ENCODE assay signal across 8 cellular contexts in the genomic region with DNA sequence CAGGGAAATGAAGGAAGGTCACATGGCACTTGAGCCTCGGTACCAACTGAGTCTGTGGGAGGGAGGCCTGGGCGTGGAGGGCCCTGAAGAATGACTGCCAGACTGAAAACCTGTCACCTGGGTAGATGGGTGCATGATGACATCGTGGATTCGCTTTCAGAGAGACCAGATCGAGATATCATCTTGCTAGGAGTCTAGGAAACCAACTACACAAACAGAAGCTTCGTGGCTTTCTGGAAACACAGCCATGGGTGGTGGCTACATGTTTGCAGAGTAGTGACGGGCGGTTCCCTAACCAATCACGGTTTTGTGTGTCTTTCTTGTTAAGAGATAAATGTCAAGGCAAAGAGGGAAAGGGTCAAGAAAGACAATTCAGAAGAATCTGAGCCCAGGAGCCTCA.
DNase-seq lines count a peak whose midpoint lies in the region; ATAC-seq, FAIRE-seq and TF ChIP-seq lines count a peak whose summit lies in the region.

No MANE protein-coding gene starts in this region.

- ATAC-seq in HG02642 (IDR thresholded peaks at IDR 0.05; ENCODE audit: poor library complexity, unreplicated experiment) (peak; percentile 55), HepG2 (no peak)

- WGBS in HepG2 (ENCODE audit: low lambda C conversion rate), result 93% methylated on average over 9 of the region's 9 CpGs

- TF ChIP-seq EP300 in HepG2 (IDR thresholded peaks at IDR 0.05; ENCODE audit: low read depth in 2 of 2, low read length in 2 of 2) (no peak), HepG2 (CRISPR knock-in tag; IDR thresholded peaks at IDR 0.05; ENCODE audit: borderline replicate concordance) (no peak)

- DNase-seq in GM10266 (ENCODE audit: extremely low spot score) (peak; percentile 43), T-helper 22 cell (ENCODE audit: low read depth) (peak; percentile 59), HepG2 (ENCODE audit: low spot score) (no peak), mesenteric fat pad (ENCODE audit: low spot score) (no peak), T1000 (lab: John Stamatoyannopoulos, UW) (no peak), NCI-H69 (lab: John Stamatoyannopoulos, UW) (no peak), NCI-H2171 (lab: John Stamatoyannopoulos, UW) (no peak)

- no peak overlapping the region for H2AFZ ChIP-seq in HepG2 (ENCODE audit: low read length)

- H3K79me2 ChIP-seq in HepG2 (ENCODE audit: insufficient read depth, low read length), result no peaks in the 10 kb centered on the region

- H3K27me3 ChIP-seq in HepG2 (ENCODE audit: control insufficient read depth in 1 of 2, insufficient read depth in 2 of 2, low read length in 2 of 2), result no peaks in the 10 kb centered on the region

- H4K20me1 ChIP-seq in HepG2 (ENCODE audit: insufficient read depth, low read length), result 0 out of 2 replicates have a peak, but pooled peaks cover 1% of the 10 kb centered on the region

- intact Hi-C loops in HepG2 (cut with micrococcal nuclease; ENCODE audit: unreplicated experiment), result no loop called here

- no TSS peak for BruUV-seq in HepG2 (replicated peaks; lab: Mats Ljungman, UMichigan)

- peaks cover 33% of the 10 kb centered on the region for H3K4me1 ChIP-seq in HepG2 (ENCODE audit: insufficient read depth, low read length)

- no peak for TF ChIP-seq POLR2A in HepG2 (IDR thresholded peaks at IDR 0.05; ENCODE audit: insufficient read depth in 1 of 2, low read depth in 2 of 2, low read length in 2 of 2)

- POLR2A ChIA-PET in HepG2 (lab: Yijun Ruan, JAX), result no interaction called here

- H3K36me3 ChIP-seq in HepG2 (replicated peaks in 1 of 2; ENCODE audit: control insufficient read depth in 1 of 2, insufficient read depth in 2 of 2, low read length in 2 of 2), result no peaks in the 10 kb centered on the region

- CTCF ChIA-PET in HepG2 (lab: Yijun Ruan, JAX; ENCODE audit: low intra/inter-chr PET ratio, low total read pairs), result no interaction called here

- H3K27ac ChIP-seq in HepG2 (ENCODE audit: extremely low read length, insufficient read depth, low read length), result no peak overlapping the region

- FAIRE-seq in HepG2 (lab: Jason Lieb, UNC), result no peak

- H3K9me3 ChIP-seq in HepG2 (ENCODE audit: low read length), result peaks cover 10% of the 10 kb centered on the region

- in situ Hi-C loops in HepG2 (cut with HindIII; ENCODE audit: extremely low pct_ligation_motif_present, low pct_unique_long_range_greater_than_20kb), result no loop called here

- no peak overlapping the region for H3K9ac ChIP-seq in HepG2 (ENCODE audit: insufficient read depth, low read depth, low read length)

- H3K4me3 ChIP-seq in HepG2 (replicated peaks in 1 of 3; ENCODE audit: insufficient read depth in 1 of 3, low read depth in 2 of 3, low read length in 3 of 3), result no peak overlapping the region

- H3K4me2 ChIP-seq in HepG2 (ENCODE audit: low read depth, low read length), result no peak overlapping the region

- TF ChIP-seq RAD21 in HepG2 (CRISPR knock-in tag; IDR thresholded peaks at IDR 0.05), result no peak

- no peak for TF ChIP-seq CTCF in GM10266 (IDR thresholded peaks at IDR 0.05; ENCODE audit: control insufficient read depth, insufficient read depth, low read depth, missing control alignments)
- no peak for TF ChIP-seq CTCF in HepG2 (CRISPR knock-in tag; IDR thresholded peaks at IDR 0.05)

TF ChIP-seq in HepG2, 621 proteins besides CTCF, POLR2A, EP300 and RAD21:
- TF ChIP-seq, protein P1, sequence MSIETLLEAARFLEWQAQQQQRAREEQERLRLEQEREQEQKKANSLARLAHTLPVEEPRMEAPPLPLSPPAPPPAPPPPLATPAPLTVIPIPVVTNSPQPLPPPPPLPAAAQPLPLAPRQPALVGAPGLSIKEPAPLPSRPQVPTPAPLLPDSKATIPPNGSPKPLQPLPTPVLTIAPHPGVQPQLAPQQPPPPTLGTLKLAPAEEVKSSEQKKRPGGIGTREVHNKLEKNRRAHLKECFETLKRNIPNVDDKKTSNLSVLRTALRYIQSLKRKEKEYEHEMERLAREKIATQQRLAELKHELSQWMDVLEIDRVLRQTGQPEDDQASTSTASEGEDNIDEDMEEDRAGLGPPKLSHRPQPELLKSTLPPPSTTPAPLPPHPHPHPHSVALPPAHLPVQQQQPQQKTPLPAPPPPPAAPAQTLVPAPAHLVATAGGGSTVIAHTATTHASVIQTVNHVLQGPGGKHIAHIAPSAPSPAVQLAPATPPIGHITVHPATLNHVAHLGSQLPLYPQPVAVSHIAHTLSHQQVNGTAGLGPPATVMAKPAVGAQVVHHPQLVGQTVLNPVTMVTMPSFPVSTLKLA (IDR thresholded peaks at IDR 0.05), result no peak
- 0 out of 2 replicates have a peak, but pooled peaks have one; percentile 19 for TF ChIP-seq NFYB (CRISPR knock-in tag; IDR thresholded peaks at IDR 0.05)
TF ChIP-seq in HepG2: peak in this region for 1.

Comparison
In these comparisons a context has a peak if more than half of its experiments do, and no peak if none do; other contexts are left out.
1. DNase-seq: peak in GM10266 (single experiment) and T-helper 22 cell (single experiment); none in HepG2 (single experiment), mesenteric fat pad (single experiment), T1000 (single experiment), NCI-H69 (single experiment) and NCI-H2171 (single experiment).